ENCODE assay signal across 18 cellular contexts in the genomic region with DNA sequence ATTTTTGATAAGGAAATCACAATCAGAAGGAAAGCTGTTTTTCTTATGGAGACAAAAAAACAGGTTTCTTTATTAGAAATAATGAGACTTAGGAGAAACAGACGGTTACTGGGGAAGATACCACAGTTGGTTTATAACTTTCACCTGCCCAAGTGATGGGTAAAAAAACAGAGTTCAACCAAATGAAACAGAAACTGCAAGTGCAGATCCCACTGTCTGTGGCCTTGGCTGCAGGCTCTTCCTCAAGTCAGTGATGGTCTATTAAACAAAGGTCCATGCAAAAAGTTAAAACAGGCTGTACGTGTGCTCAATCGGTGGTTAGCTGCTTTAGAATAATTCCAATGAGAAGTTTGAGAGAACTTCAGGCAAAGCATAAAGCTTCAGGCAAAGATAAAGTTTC.
DNase-seq lines count a peak whose midpoint lies in the region; ATAC-seq and TF ChIP-seq lines count a peak whose summit lies in the region.
"Had no signal": no experiment of that assay in that cellular context is flagged by ENCODE, and none has a peak within 500 bp of the region (broad histone marks: within the 10 kb centered on the region; RNA-seq: fewer than 3 reads in every experiment).

No MANE protein-coding gene starts in this region.

- H3K4me3 ChIP-seq in breast epithelium (no peak overlapping the region), MM.1S (ENCODE audit: low read length) (no peak overlapping the region), neuronal stem cell (ENCODE audit: low read length in 2 of 2) (no peak overlapping the region), gastrocnemius medialis (no peak overlapping the region)
- H3K4me3 ChIP-seq: GM23338, K562 had no signal

- no peak overlapping the region for H3K4ac ChIP-seq in neuronal stem cell (ENCODE audit: low read length)

- no peak overlapping the region for H3K9ac ChIP-seq in MM.1S (ENCODE audit: low read length)
- H3K9ac ChIP-seq in neuronal stem cell (ENCODE audit: low read depth, low read length, poor library complexity) = no peak overlapping the region

- H3K23ac ChIP-seq in neuronal stem cell (ENCODE audit: low read depth, low read length, poor library complexity) = no peak overlapping the region

- H3K4me1 Mint-ChIP-seq in MCF 10A (ENCODE audit: insufficient read depth, unreplicated experiment) = peaks cover 5% of the 10 kb centered on the region

- no peak overlapping the region for H2BK12ac ChIP-seq in neuronal stem cell (ENCODE audit: low read length)

- H3K27me3 Mint-ChIP-seq in MCF 10A (ENCODE audit: insufficient read depth, unreplicated experiment) = no peaks in the 10 kb centered on the region
- H3K27me3 Mint-ChIP-seq: CD4-positive, alpha-beta T cell had no signal

- H3K14ac ChIP-seq in neuronal stem cell (ENCODE audit: low read length) = no peak overlapping the region

- H3K36me3 ChIP-seq in breast epithelium (no peaks in the 10 kb centered on the region), MM.1S (replicated peaks; ENCODE audit: insufficient read depth, low read length) (no peaks in the 10 kb centered on the region), neuronal stem cell (replicated peaks in 1 of 2; ENCODE audit: control insufficient read depth in 2 of 2, insufficient read depth in 2 of 2, low read length in 2 of 2) (no peaks in the 10 kb centered on the region), gastrocnemius medialis (no peaks in the 10 kb centered on the region)

- H2BK15ac ChIP-seq in neuronal stem cell (ENCODE audit: low read length) = no peak overlapping the region

- no TSS peak for BruUV-seq in MCF 10A (replicated peaks; lab: Mats Ljungman, UMichigan)

- no peaks in the 10 kb centered on the region for H4K20me1 ChIP-seq in MM.1S (ENCODE audit: insufficient read depth, low read length)

- H3K18ac ChIP-seq in neuronal stem cell (ENCODE audit: low read length) = no peak overlapping the region

- H3K27ac ChIP-seq in breast epithelium (no peak overlapping the region), MM.1S (ENCODE audit: low read length) (no peak overlapping the region), neuronal stem cell (replicated peaks; ENCODE audit: low read length) (no peak overlapping the region), gastrocnemius medialis (no peak overlapping the region)
- H3K27ac ChIP-seq: C4-2B, HL-60 had no signal

- H3K27me3 ChIP-seq in breast epithelium (no peaks in the 10 kb centered on the region), MM.1S (replicated peaks; ENCODE audit: insufficient read depth, low read length) (peaks cover 10% of the 10 kb centered on the region), neuronal stem cell (ENCODE audit: control insufficient read depth in 3 of 3, insufficient read depth in 3 of 3, low read depth in 1 of 3, low read length in 3 of 3) (no peaks in the 10 kb centered on the region), gastrocnemius medialis (no peaks in the 10 kb centered on the region)

- no peaks in the 10 kb centered on the region for H3K9me2 ChIP-seq in MM.1S (replicated peaks; ENCODE audit: insufficient read depth, low read length)

- no peaks in the 10 kb centered on the region for H3K79me2 ChIP-seq in MM.1S (ENCODE audit: low read length)

- no peak for TF ChIP-seq POLR2A in breast epithelium (IDR thresholded peaks at IDR 0.05)
- no peak for TF ChIP-seq POLR2A in gastrocnemius medialis (IDR thresholded peaks at IDR 0.05)

- H2BK5ac ChIP-seq in neuronal stem cell (ENCODE audit: low read length) = no peak overlapping the region

- DNase-seq in MCF 10A (ENCODE audit: unreplicated experiment) (no peak), breast epithelium (ENCODE audit: low spot score in 2 of 2) (no peak), MM.1S (peak; percentile 63), neuronal stem cell (ENCODE audit: low spot score) (no peak), gastrocnemius medialis (no peak), H4 (ENCODE audit: low spot score) (no peak)
- DNase-seq: AML-193; Caco-2; CD4-positive, alpha-beta T cell; GDM1; H7; HFFc6; IMR-90 had no signal

- H3K4me2 ChIP-seq in MM.1S (ENCODE audit: low read depth, low read length) (no peak overlapping the region; the same call in 1 of the 2 replicates), neuronal stem cell (ENCODE audit: insufficient read depth, low read length, poor library complexity, severe bottlenecking) (no peak overlapping the region)
- H3K4me2 ChIP-seq: GM23338 had no signal

- H3K4me3 Mint-ChIP-seq in MCF 10A (ENCODE audit: unreplicated experiment) = no peak overlapping the region
- H3K4me3 Mint-ChIP-seq: CD4-positive, alpha-beta T cell; GM23338; HFFc6 had no signal

- H4K8ac ChIP-seq in neuronal stem cell (ENCODE audit: low read depth, low read length) = no peak overlapping the region

- no peak overlapping the region for H4K91ac ChIP-seq in neuronal stem cell (ENCODE audit: low read depth, low read length, poor library complexity)

- H2BK120ac ChIP-seq in neuronal stem cell (ENCODE audit: low read depth, low read length) = no peak overlapping the region

- no peak overlapping the region for H2AK5ac ChIP-seq in neuronal stem cell (ENCODE audit: low read depth, low read length)

- POLR2A ChIA-PET in MCF 10A (lab: Yijun Ruan, JAX) = no interaction called here

- no peaks in the 10 kb centered on the region for H3K9me3 Mint-ChIP-seq in MCF 10A (ENCODE audit: unreplicated experiment)

- H2AFZ ChIP-seq in MM.1S (ENCODE audit: low read length) (no peak overlapping the region), neuronal stem cell (ENCODE audit: low read length) (peak overlapping the region; percentile 62)
- H2AFZ ChIP-seq: GM23338 had no signal

- ATAC-seq in gastrocnemius medialis = no peak
- ATAC-seq: GM23338, HCT116, K562 had no signal

- H3K4me1 ChIP-seq in breast epithelium = no peaks in the 10 kb centered on the region
- H3K4me1 ChIP-seq in MM.1S (ENCODE audit: low read length) = 0 out of 2 replicates have a peak, but pooled peaks cover 3% of the 10 kb centered on the region
- H3K4me1 ChIP-seq in neuronal stem cell (ENCODE audit: control insufficient read depth in 2 of 2, insufficient read depth in 1 of 2, low read depth in 1 of 2, low read length in 2 of 2) = no peaks in the 10 kb centered on the region
- H3K4me1 ChIP-seq in gastrocnemius medialis = peaks cover 0 to 5% of the 10 kb centered on the region in 2 donors
- H3K4me1 ChIP-seq: Caco-2 had no signal

- in situ Hi-C loops in gastrocnemius medialis (cut with MboI; ENCODE audit: low sequenced_read_pairs in 4 of 4) = no loop called here

- TF ChIP-seq CTCF in MCF 10A (IDR thresholded peaks at IDR 0.05; ENCODE audit: unreplicated experiment) (no peak), breast epithelium (IDR thresholded peaks at IDR 0.05) (no peak), MM.1S (IDR thresholded peaks at IDR 0.05; ENCODE audit: low read length) (no peak), gastrocnemius medialis (IDR thresholded peaks at IDR 0.05 in 4 of 5, conservative IDR thresholded peaks at IDR 0.05 in 1 of 5) (no peak)

- CTCF ChIA-PET in MCF 10A (lab: Yijun Ruan, JAX) = interaction anchor here (0.6 kb wide), 1 partner anchor 442 kb away, joined by 3 read pairs; no protein-coding TSS in a partner anchor

- H3K9me3 ChIP-seq in breast epithelium (no peaks in the 10 kb centered on the region), MM.1S (replicated peaks; ENCODE audit: insufficient read depth, low read length) (no peaks in the 10 kb centered on the region), neuronal stem cell (replicated peaks in 1 of 2; ENCODE audit: control insufficient read depth in 2 of 2, insufficient read depth in 1 of 2, low read depth in 1 of 2, low read length in 2 of 2) (no peaks in the 10 kb centered on the region), gastrocnemius medialis (no peaks in the 10 kb centered on the region)
- H3K9me3 ChIP-seq: Caco-2 had no signal

- H3K79me1 ChIP-seq in neuronal stem cell (ENCODE audit: low read depth, low read length) = no peaks in the 10 kb centered on the region

- peaks cover 4% of the 10 kb centered on the region; the same call in 1 of the 2 replicates for H3F3A ChIP-seq in MM.1S (ENCODE audit: insufficient read depth, low read length)

- no peaks in the 10 kb centered on the region for H3K36me3 Mint-ChIP-seq in MCF 10A (ENCODE audit: insufficient read depth, unreplicated experiment)

- H3K27ac Mint-ChIP-seq in MCF 10A (ENCODE audit: low read depth, unreplicated experiment) = peak overlapping the region; percentile 16
- H3K27ac Mint-ChIP-seq: CD4-positive, alpha-beta T cell; HFFc6 had no signal

- intact Hi-C loops in MCF 10A (cut with micrococcal nuclease) (no loop called here), breast epithelium (cut with DNase I; ENCODE audit: low total_unique reads) (no loop called here), gastrocnemius medialis (cut with DNase I; ENCODE audit: low total_unique reads) (no loop called here)

- WGBS in neuronal stem cell (ENCODE audit: extremely low coverage in 2 of 2, insufficient read length in 2 of 2, insufficient replicate concordance in 1 of 2), 2 donors = no CpG with 5 or more reads among the region's 3 CpGs
